In genomic region chr3:127450331-127450730, GRCh38 we compare ENCODE assay signal across 27 cellular contexts.
DNase-seq lines count a peak whose midpoint lies in the region; ATAC-seq and TF ChIP-seq lines count a peak whose summit lies in the region.
"Had no signal": no experiment of that assay in that cellular context is flagged by ENCODE, and none has a peak within 500 bp of the region (broad histone marks: within the 10 kb centered on the region; RNA-seq: fewer than 3 reads in every experiment).

No MANE protein-coding gene starts in this region.

- H3K27ac ChIP-seq in RWPE2 (ENCODE audit: poor library complexity, severe bottlenecking) (no peak overlapping the region), suprapubic skin (no peak overlapping the region)
- H3K27ac ChIP-seq: A549, body of pancreas, gastrocnemius medialis, hepatocyte, uterus, WERI-Rb-1 had no signal

- H3K27me3 ChIP-seq in RWPE2 (ENCODE audit: insufficient read depth, poor library complexity, severe bottlenecking), result no peaks in the 10 kb centered on the region
- H3K27me3 ChIP-seq in suprapubic skin, result peaks cover 41% of the 10 kb centered on the region
- H3K27me3 ChIP-seq: uterus had no signal

- ATAC-seq in RWPE2 (ENCODE audit: low read depth) (no peak), HG02870 (IDR thresholded peaks at IDR 0.05; ENCODE audit: unreplicated experiment) (no peak)
- ATAC-seq: A549; body of pancreas; gastrocnemius medialis; HCT116; stimulated activated naive B cell treated with anti-CD40 and anti-IgM and Interleukin-4, amounts not matched to agents 10 μg/mL and 1 μg/mL and 100 μg/mL, for 72 hours had no signal

- TF ChIP-seq CTCF in RWPE2 (IDR thresholded peaks at IDR 0.05; ENCODE audit: poor library complexity, severe bottlenecking) (no peak), mesothelial cell of epicardium (IDR thresholded peaks at IDR 0.05; ENCODE audit: unreplicated experiment) (no peak), suprapubic skin (IDR thresholded peaks at IDR 0.05) (no peak), foreskin fibroblast (IDR thresholded peaks at IDR 0.05; ENCODE audit: low read depth, low read length) (no peak)

- WGBS in suprapubic skin, result 92% methylated on average over 8 of the region's 8 CpGs

- H3K36me3 ChIP-seq in RWPE2 (ENCODE audit: low read depth) (no peaks in the 10 kb centered on the region), suprapubic skin (no peaks in the 10 kb centered on the region)
- H3K36me3 ChIP-seq: gastrocnemius medialis, uterus, WERI-Rb-1 had no signal

- no peaks in the 10 kb centered on the region for H3K4me1 ChIP-seq in RWPE2 (ENCODE audit: insufficient read depth, poor library complexity, severe bottlenecking)
- H3K4me1 ChIP-seq in suprapubic skin, result peaks cover 9% of the 10 kb centered on the region
- H3K4me1 ChIP-seq: A549 had no signal

- peaks cover 20% of the 10 kb centered on the region for H3K27me3 Mint-ChIP-seq in activated naive CD4-positive, alpha-beta T cell treated with anti-CD3 and anti-CD28 coated beads, Interleukin-2, amount 10 ng/mL, durations not matched to agents 7 days and 5 days
- H3K27me3 Mint-ChIP-seq in mesothelial cell of epicardium (ENCODE audit: low read depth), result peaks cover 88% of the 10 kb centered on the region

- no peaks in the 10 kb centered on the region for H3K4me1 Mint-ChIP-seq in activated naive CD4-positive, alpha-beta T cell treated with anti-CD3 and anti-CD28 coated beads, Interleukin-2, amount 10 ng/mL, durations not matched to agents 7 days and 5 days
- peaks cover 2% of the 10 kb centered on the region for H3K4me1 Mint-ChIP-seq in mesothelial cell of epicardium

- TF ChIP-seq EP300 in suprapubic skin (IDR thresholded peaks at IDR 0.05), result no peak

- H3K9me3 Mint-ChIP-seq in activated naive CD4-positive, alpha-beta T cell treated with anti-CD3 and anti-CD28 coated beads, Interleukin-2, amount 10 ng/mL, durations not matched to agents 7 days and 5 days, result no peaks in the 10 kb centered on the region
- H3K9me3 Mint-ChIP-seq in mesothelial cell of epicardium, result no peaks in the 10 kb centered on the region
- H3K9me3 Mint-ChIP-seq: activated CD4-positive, alpha-beta T cell treated with anti-CD3 and anti-CD28 coated beads, Interleukin-2, amount 10 ng/mL, durations not matched to agents 7 days and 5 days had no signal

- no peak overlapping the region for H3K4me3 ChIP-seq in RWPE2 (ENCODE audit: severe bottlenecking)
- H3K4me3 ChIP-seq in suprapubic skin, result no peak overlapping the region
- H3K4me3 ChIP-seq in foreskin fibroblast (ENCODE audit: low read depth in 1 of 2, low read length in 2 of 2), result no peak overlapping the region
- H3K4me3 ChIP-seq: A549, body of pancreas, gastrocnemius medialis, hepatocyte, uterus had no signal

- DNase-seq in activated naive CD4-positive, alpha-beta T cell treated with anti-CD3 and anti-CD28 coated beads, Interleukin-2, amount 10 ng/mL, durations not matched to agents 7 days and 5 days, result peak; percentile 7
- no peak for DNase-seq in activated naive CD4-positive, alpha-beta T cell treated with Interleukin-2 at 50 U/mL for 16 hours
- DNase-seq in RWPE2 (ENCODE audit: low spot score) (peak; percentile 42), mesothelial cell of epicardium (ENCODE audit: low spot score in 2 of 2, unreplicated experiment in 2 of 2) (peak; percentile 5 to 33), suprapubic skin (ENCODE audit: low spot score in 2 of 2) (peak; percentile 40 to 60), middle frontal gyrus (ENCODE audit: extremely low spot score, low spot score) (no peak), foreskin fibroblast (no peak)
- DNase-seq: activated CD4-positive, alpha-beta T cell treated with anti-CD3 and anti-CD28 coated beads, Interleukin-2, amount 10 ng/mL, durations not matched to agents 7 days and 5 days; activated T-cell treated with anti-CD3 and anti-CD28 coated beads, Interleukin-2, amount 50 U/mL, for 1 hour; CD4-positive, alpha-beta memory T cell; DND-41; GF-D8; Kasumi-1; NCI-H1417 treated with DMSO at 0.1 percent for 48 hours; NCI-H2081; NCI-H2227 treated with DMSO at 0.1 percent for 48 hours; NCI-H526 treated with DMSO at 0.1 percent for 48 hours; RPMI8226; stimulated activated naive B cell treated with anti-CD40 and anti-IgM and Interleukin-4, amounts not matched to agents 10 μg/mL and 1 μg/mL and 100 μg/mL, for 72 hours; WERI-Rb-1 had no signal

- CTCF ChIA-PET in activated naive CD4-positive, alpha-beta T cell treated with anti-CD3 and anti-CD28 coated beads, Interleukin-2, amount 10 ng/mL, durations not matched to agents 7 days and 5 days (lab: Charles Lee), result no interaction called here

- no peaks in the 10 kb centered on the region for H3K36me3 Mint-ChIP-seq in activated naive CD4-positive, alpha-beta T cell treated with anti-CD3 and anti-CD28 coated beads, Interleukin-2, amount 10 ng/mL, durations not matched to agents 7 days and 5 days
- no peaks in the 10 kb centered on the region for H3K36me3 Mint-ChIP-seq in mesothelial cell of epicardium
- H3K36me3 Mint-ChIP-seq: CD4-positive, alpha-beta memory T cell; stimulated activated naive B cell treated with anti-CD40 and anti-IgM and Interleukin-4, amounts not matched to agents 10 μg/mL and 1 μg/mL and 100 μg/mL, for 72 hours had no signal

- H3K9me3 ChIP-seq in RWPE2 (ENCODE audit: severe bottlenecking), result no peaks in the 10 kb centered on the region
- H3K9me3 ChIP-seq in suprapubic skin, result no peaks in the 10 kb centered on the region
- H3K9me3 ChIP-seq: A549, body of pancreas, gastrocnemius medialis, uterus had no signal

- TF ChIP-seq POLR2A in suprapubic skin (IDR thresholded peaks at IDR 0.05), result no peak

- no peak overlapping the region for H3K4me3 Mint-ChIP-seq in activated naive CD4-positive, alpha-beta T cell treated with anti-CD3 and anti-CD28 coated beads, Interleukin-2, amount 10 ng/mL, durations not matched to agents 7 days and 5 days
- no peak overlapping the region for H3K4me3 Mint-ChIP-seq in mesothelial cell of epicardium
- H3K4me3 Mint-ChIP-seq: activated CD4-positive, alpha-beta T cell treated with anti-CD3 and anti-CD28 coated beads, Interleukin-2, amount 10 ng/mL, durations not matched to agents 7 days and 5 days; CD4-positive, alpha-beta memory T cell; stimulated activated naive B cell treated with anti-CD40 and anti-IgM and Interleukin-4, amounts not matched to agents 10 μg/mL and 1 μg/mL and 100 μg/mL, for 72 hours had no signal

- no peak overlapping the region for H3K27ac Mint-ChIP-seq in activated naive CD4-positive, alpha-beta T cell treated with anti-CD3 and anti-CD28 coated beads, Interleukin-2, amount 10 ng/mL, durations not matched to agents 7 days and 5 days
- no peak overlapping the region for H3K27ac Mint-ChIP-seq in mesothelial cell of epicardium
- H3K27ac Mint-ChIP-seq: activated CD4-positive, alpha-beta T cell treated with anti-CD3 and anti-CD28 coated beads, Interleukin-2, amount 10 ng/mL, durations not matched to agents 7 days and 5 days; CD4-positive, alpha-beta memory T cell; stimulated activated naive B cell treated with anti-CD40 and anti-IgM and Interleukin-4, amounts not matched to agents 10 μg/mL and 1 μg/mL and 100 μg/mL, for 72 hours had no signal

Comparison
In these comparisons a context has a peak if more than half of its experiments do, and no peak if none do; other contexts are left out.
1. DNase-seq: peak in activated naive CD4-positive, alpha-beta T cell treated with anti-CD3 and anti-CD28 coated beads, Interleukin-2, amount 10 ng/mL, durations not matched to agents 7 days and 5 days (single experiment), RWPE2 (single experiment), mesothelial cell of epicardium (2 of 2) and suprapubic skin (2 of 2); none in activated naive CD4-positive, alpha-beta T cell treated with Interleukin-2 at 50 U/mL for 16 hours (single experiment), middle frontal gyrus (single experiment) and foreskin fibroblast (0 of 2).